15 cellular contexts compared by ENCODE assay signal in genomic region chr4:126991965-126992364, GRCh38.
DNase-seq lines count a peak whose midpoint lies in the region; ATAC-seq and TF ChIP-seq lines count a peak whose summit lies in the region.
"Had no signal": no experiment of that assay in that cellular context is flagged by ENCODE, and none has a peak within 500 bp of the region (broad histone marks: within the 10 kb centered on the region; RNA-seq: fewer than 3 reads in every experiment).

No MANE protein-coding gene starts in this region.

- no peaks in the 10 kb centered on the region for H3K4me1 Mint-ChIP-seq in activated T-cell treated with anti-CD3 and anti-CD28 coated beads, Interleukin-2, amount 50 U/mL, for 4 hours (ENCODE audit: low read depth)
- H3K4me1 Mint-ChIP-seq: nephron had no signal

- ATAC-seq in activated T-cell treated with anti-CD3 and anti-CD28 coated beads, Interleukin-2, amount 50 U/mL, for 4 hours, result no peak
- ATAC-seq in GM19397 (IDR thresholded peaks at IDR 0.05; ENCODE audit: unreplicated experiment), result no peak

- TF ChIP-seq CTCF in AG10803 (conservative IDR thresholded peaks at IDR 0.05; ENCODE audit: low read length) (no peak), choroid plexus epithelial cell (conservative IDR thresholded peaks at IDR 0.05; ENCODE audit: low read depth, low read length) (no peak)

- H3K4me3 ChIP-seq in AG10803 (ENCODE audit: low read length), result no peak overlapping the region
- H3K4me3 ChIP-seq in choroid plexus epithelial cell (ENCODE audit: low read depth, low read length), result no peak overlapping the region
- H3K4me3 ChIP-seq: PC-9 had no signal

- peak; percentile 58 for DNase-seq in AG10803 (ENCODE audit: low read depth)
- DNase-seq in HT1080 (ENCODE audit: low read depth), result peak; percentile 29
- peak; percentile 30 for DNase-seq in choroid plexus epithelial cell (ENCODE audit: low read depth)
- DNase-seq in midbrain (lab: John Stamatoyannopoulos, UW), result peak; percentile 68
- no peak for DNase-seq in SIG-M5 treated with dmso at 0.1 percent for 504 hours (lab: John Stamatoyannopoulos, UW; ENCODE audit: unreplicated experiment)
- no peak for DNase-seq in ecto neural progenitor cell (ENCODE audit: low spot score)
- no peak for DNase-seq in activated T-cell treated with anti-CD3 and anti-CD28 coated beads, Interleukin-2, amount 50 U/mL, for 4 hours
- DNase-seq: activated effector memory CD4-positive, alpha-beta T cell treated with Interleukin-2 at 50 U/mL for 16 hours; AML-193; amniotic stem cell; NCI-H2081 treated with DMSO at 0.1 percent for 48 hours; PC-9; retina had no signal

- no peak overlapping the region for H3K4me3 Mint-ChIP-seq in activated T-cell treated with anti-CD3 and anti-CD28 coated beads, Interleukin-2, amount 50 U/mL, for 4 hours
- H3K4me3 Mint-ChIP-seq: nephron had no signal

- H3K9me3 Mint-ChIP-seq in activated T-cell treated with anti-CD3 and anti-CD28 coated beads, Interleukin-2, amount 50 U/mL, for 4 hours, result no peaks in the 10 kb centered on the region

- H3K36me3 Mint-ChIP-seq in activated T-cell treated with anti-CD3 and anti-CD28 coated beads, Interleukin-2, amount 50 U/mL, for 4 hours (ENCODE audit: insufficient read depth), result no peaks in the 10 kb centered on the region

- no peaks in the 10 kb centered on the region for H3K27me3 Mint-ChIP-seq in activated T-cell treated with anti-CD3 and anti-CD28 coated beads, Interleukin-2, amount 50 U/mL, for 4 hours (ENCODE audit: low read depth)

Comparison
In these comparisons a context has a peak if more than half of its experiments do, and no peak if none do; other contexts are left out.
1. DNase-seq: peak in AG10803 (single experiment), HT1080 (single experiment), choroid plexus epithelial cell (single experiment) and midbrain (single experiment); none in SIG-M5 treated with dmso at 0.1 percent for 504 hours (single experiment), ecto neural progenitor cell (single experiment) and activated T-cell treated with anti-CD3 and anti-CD28 coated beads, Interleukin-2, amount 50 U/mL, for 4 hours (single experiment).